In the genomic region with DNA sequence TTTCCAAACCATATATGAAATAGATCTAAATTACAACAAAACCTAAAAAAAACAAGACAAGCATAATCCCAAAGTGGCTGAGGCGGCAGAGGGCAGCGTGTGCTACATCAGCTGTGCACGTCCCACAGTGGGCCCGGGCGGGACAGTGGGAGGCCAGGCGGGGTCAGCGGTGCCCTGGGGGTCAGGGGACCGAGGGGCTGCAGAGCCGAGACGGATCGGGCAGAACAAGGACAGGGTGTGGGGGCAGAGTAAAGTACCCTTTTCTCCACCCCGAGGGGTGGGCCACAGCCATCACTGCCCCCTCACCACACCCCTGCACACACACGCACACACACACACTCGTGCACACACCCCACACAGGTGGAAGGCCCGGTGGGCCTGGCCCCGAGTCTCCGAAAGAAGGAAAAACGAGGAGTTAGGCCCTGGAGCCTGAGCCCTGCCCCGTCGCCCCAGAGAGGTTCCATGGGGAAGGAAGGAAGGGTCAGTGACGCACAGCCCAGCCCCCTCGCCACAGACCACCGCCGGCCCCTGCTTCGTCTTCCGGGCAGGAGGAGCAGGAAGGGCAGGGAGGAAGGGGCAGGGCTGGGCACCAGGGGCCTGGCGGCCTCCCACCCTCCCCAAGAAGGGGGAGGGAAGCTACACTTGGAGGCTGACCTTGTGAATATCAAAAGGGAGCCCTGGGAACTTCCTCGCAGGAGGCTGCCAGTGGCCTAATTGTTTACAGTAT, we compare ENCODE assay signal across 15 cellular contexts. TPM values are rescaled to one million over a fixed set of nuclear protein-coding genes. Genes with fewer than 3 reads are reported as not detected.
DNase-seq lines count a peak whose midpoint lies in the region; ATAC-seq, FAIRE-seq and TF ChIP-seq lines count a peak whose summit lies in the region.
"Had no signal": no experiment of that assay in that cellular context is flagged by ENCODE, and none has a peak within 500 bp of the region (broad histone marks: within the 10 kb centered on the region; RNA-seq: fewer than 3 reads in every experiment).

No MANE protein-coding gene starts in this region.

- no peak for ATAC-seq in psoas muscle
- no peak for ATAC-seq in GM21423 (IDR thresholded peaks at IDR 0.05; ENCODE audit: unreplicated experiment)
- ATAC-seq: natural killer cell had no signal

- H3K36me3 ChIP-seq in iPS-20b (ENCODE audit: insufficient read depth, low read depth, low read length) (no peaks in the 10 kb centered on the region), psoas muscle (ENCODE audit: insufficient read depth in 1 of 2, low read depth in 1 of 2) (peaks cover 0 to 56% of the 10 kb centered on the region in 2 donors)

- H3K4me3 ChIP-seq in iPS-20b (ENCODE audit: low read length): peak overlapping the region; percentile 29; the same call in 1 of the 2 replicates
- no peak overlapping the region for H3K4me3 ChIP-seq in psoas muscle
- H3K4me3 ChIP-seq: smooth muscle cell had no signal

- intact Hi-C loops in psoas muscle (cut with DNase I): no loop called here

- H3K4me1 ChIP-seq in iPS-20b (ENCODE audit: insufficient read depth, low read length) (peaks cover 25% of the 10 kb centered on the region), psoas muscle (peaks cover 10% of the 10 kb centered on the region)

- no peak for TF ChIP-seq CTCF in psoas muscle (IDR thresholded peaks at IDR 0.05)

- H3K9me3 ChIP-seq in iPS-20b (ENCODE audit: insufficient read depth, low read depth, low read length) (no peaks in the 10 kb centered on the region), psoas muscle (no peaks in the 10 kb centered on the region)

- H3K27me3 ChIP-seq in iPS-20b (ENCODE audit: insufficient read depth, low read length) (no peaks in the 10 kb centered on the region), psoas muscle (ENCODE audit: insufficient read depth in 3 of 3, low read length in 2 of 3) (no peaks in the 10 kb centered on the region)

- DNase-seq in CMK (ENCODE audit: low read depth): peak; percentile 90
- peak in 1 of 61 donors; percentile 6 for DNase-seq in caudate nucleus (lab: John Stamatoyannopoulos, UW)
- peak; percentile 28 to 50 for DNase-seq in psoas muscle
- no peak for DNase-seq in activated CD4-positive, alpha-beta T cell treated with anti-CD3 and anti-CD28 coated beads for 1 hour
- no peak for DNase-seq in H54 (ENCODE audit: insufficient read length, low spot score)
- no peak for DNase-seq in NCI-H2196 (lab: John Stamatoyannopoulos, UW; ENCODE audit: unreplicated experiment)
- DNase-seq: activated T-cell treated with anti-CD3 and anti-CD28 coated beads, Interleukin-2, amount 50 U/mL, for 1 hour; KG1; natural killer cell; NCI-H1417; NCI-H524 had no signal

- FAIRE-seq in H54 (lab: Jason Lieb, UNC): no peak
- FAIRE-seq: keratinocyte had no signal

- WGBS in psoas muscle, 3 donors: 74 to 82% (median 82%) methylated on average over 28 of the region's 28 CpGs

- H3K9ac ChIP-seq in iPS-20b (ENCODE audit: low read depth, low read length): peak overlapping the region; percentile 6; the same call in 1 of the 2 replicates

- TF ChIP-seq POLR2A in H54 (IDR thresholded peaks at IDR 0.05; ENCODE audit: low read depth, low read length): no peak

- H3K27ac ChIP-seq in caudate nucleus (ENCODE audit: low read depth, low read length) (peak overlapping the region; percentile 24), iPS-20b (ENCODE audit: low read length) (no peak overlapping the region), psoas muscle (no peak overlapping the region)

RNA-seq across cellular contexts. Expression of gene UBAC1, which starts 49.6 kb away (rescaled TPM):
- 100 to 1,000 TPM; 140 to 233 (median 174) TPM for total RNA-seq in psoas muscle
- 100 to 1,000 TPM in 2 of 3 donors, 10 to 100 TPM in 1; 71.1 to 261 (median 154) TPM for polyA plus RNA-seq in psoas muscle

Comparison
In these comparisons a context has a peak if more than half of its experiments do, and no peak if none do; other contexts are left out.
1. DNase-seq: peak in CMK (single experiment) and psoas muscle (2 of 2); none in activated CD4-positive, alpha-beta T cell treated with anti-CD3 and anti-CD28 coated beads for 1 hour (single experiment), H54 (single experiment) and NCI-H2196 (single experiment).